1 cellular context compared by ENCODE assay signal in genomic region chr13:51235186-51235585, GRCh38.
TF ChIP-seq lines count a peak whose summit lies in the region.

No MANE protein-coding gene starts in this region.

TF ChIP-seq in GM23338, 12 proteins besides CTCF, POLR2A, EP300 and RAD21:
- TF ChIP-seq CREB1 (CRISPR knock-in tag; IDR thresholded peaks at IDR 0.05; ENCODE audit: low read depth) (no peak), REST (IDR thresholded peaks at IDR 0.05; ENCODE audit: unreplicated experiment) (no peak), EZH2phosphoT487 (IDR thresholded peaks at IDR 0.05; ENCODE audit: unreplicated experiment) (no peak)
